8 cellular contexts compared by ENCODE assay signal in the genomic region with DNA sequence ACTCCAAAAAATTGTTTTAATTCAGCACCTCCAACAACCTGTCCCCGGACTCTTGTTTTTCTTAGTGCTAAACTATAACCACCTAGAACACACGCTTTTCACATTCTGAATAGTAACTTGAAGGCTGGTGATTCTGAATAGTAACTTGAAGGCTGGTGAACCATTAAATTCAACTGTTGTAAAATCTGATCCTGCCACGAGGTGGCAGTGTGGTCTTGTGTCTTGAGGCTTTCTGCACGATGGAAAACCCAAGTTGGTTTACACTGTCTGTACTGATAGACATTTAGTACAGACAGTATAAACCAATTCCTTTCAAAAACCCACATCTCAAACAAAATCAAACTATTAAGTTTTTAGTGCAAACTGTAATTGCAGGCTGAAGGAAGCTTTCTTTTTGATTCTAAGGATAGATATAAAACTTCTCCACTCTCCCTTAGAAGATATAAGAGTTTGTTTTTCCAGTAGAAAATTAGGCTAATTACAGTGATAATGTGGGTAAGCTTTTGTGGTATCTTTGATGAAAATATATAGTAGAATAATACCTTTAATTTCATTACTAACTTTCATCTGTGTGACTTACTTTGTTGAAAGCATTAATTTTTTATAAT. TPM values are rescaled to one million over a fixed set of nuclear protein-coding genes. Genes with fewer than 3 reads are reported as not detected.
DNase-seq lines count a peak whose midpoint lies in the region; ATAC-seq and TF ChIP-seq lines count a peak whose summit lies in the region.

No MANE protein-coding gene starts in this region.

- TF ChIP-seq EP300 in stomach (IDR thresholded peaks at IDR 0.05): no peak

- H3K4me3 ChIP-seq in Panc1 (ENCODE audit: low read depth in 2 of 2, low read length in 2 of 2): no peak overlapping the region
- H3K4me3 ChIP-seq in fibroblast of mammary gland (ENCODE audit: control insufficient read depth, low read depth, low read length): no peak overlapping the region
- H3K4me3 ChIP-seq in neural progenitor cell: no peak overlapping the region
- no peak overlapping the region for H3K4me3 ChIP-seq in stomach

- peaks cover 35% of the 10 kb centered on the region for H3K9me3 Mint-ChIP-seq in neural progenitor cell

- H3K27ac ChIP-seq in Panc1 (ENCODE audit: low read length) (no peak overlapping the region), neural progenitor cell (no peak overlapping the region), stomach (no peak overlapping the region)

- H3K27me3 ChIP-seq in Panc1 (ENCODE audit: control insufficient read depth, insufficient read depth, low read length): no peaks in the 10 kb centered on the region
- no peaks in the 10 kb centered on the region for H3K27me3 ChIP-seq in neural progenitor cell
- peaks cover 0 to 24% (median 0%) of the 10 kb centered on the region in 3 donors for H3K27me3 ChIP-seq in stomach

- TF ChIP-seq CTCF in Panc1 (IDR thresholded peaks at IDR 0.05) (peak; percentile 79), fibroblast of mammary gland (conservative IDR thresholded peaks at IDR 0.05; ENCODE audit: control insufficient read depth, insufficient read depth, low read depth, low read length) (peak; percentile 83), neural progenitor cell (IDR thresholded peaks at IDR 0.05) (peak; percentile 94), stomach (IDR thresholded peaks at IDR 0.05) (peak in 6 of 7 experiments; percentile 13 to 89 (median 78))

- DNase-seq in DMS153 treated with DMSO at 0.1 percent for 48 hours (lab: John Stamatoyannopoulos, UW; ENCODE audit: unreplicated experiment) (peak; percentile 23), KBM-7 (peak; percentile 91), Panc1 (ENCODE audit: low read depth, low spot score) (peak; percentile 48), fibroblast of mammary gland (ENCODE audit: low read depth) (peak; percentile 80), neural progenitor cell (ENCODE audit: low spot score) (peak; percentile 83), stomach (peak; percentile 84)
- peak; percentile 74 for DNase-seq in activated T-cell treated with anti-CD3 and anti-CD28 coated beads, Interleukin-2, amount 50 U/mL, for 48 hours

- H2AFZ ChIP-seq in neural progenitor cell (replicated peaks): no peak overlapping the region

- H3K9me3 ChIP-seq in Panc1 (ENCODE audit: control insufficient read depth, insufficient read depth, low read depth, low read length) (peaks cover 13% of the 10 kb centered on the region; the same call in 1 of the 2 replicates), neural progenitor cell (ENCODE audit: low read depth) (peaks cover 11% of the 10 kb centered on the region), stomach (peaks cover 0 to 14% (median 9%) of the 10 kb centered on the region in 4 donors)

- peaks cover 19% of the 10 kb centered on the region for H3K36me3 Mint-ChIP-seq in neural progenitor cell

- POLR2A ChIA-PET in Panc1 (lab: Charles Lee): no interaction called here

- H3K4me1 Mint-ChIP-seq in neural progenitor cell: peaks cover 17% of the 10 kb centered on the region

- H4K20me1 ChIP-seq in neural progenitor cell (ENCODE audit: low read depth): no peaks in the 10 kb centered on the region

- no peak overlapping the region for H3K4me3 Mint-ChIP-seq in neural progenitor cell

- H3K36me3 ChIP-seq in Panc1 (ENCODE audit: control insufficient read depth, insufficient read depth, low read length) (no peaks in the 10 kb centered on the region), neural progenitor cell (peaks cover 11% of the 10 kb centered on the region), stomach (no peaks in the 10 kb centered on the region)

- no peak overlapping the region for H3K27ac Mint-ChIP-seq in neural progenitor cell

- intact Hi-C loops in Panc1 (cut with micrococcal nuclease; ENCODE audit: unreplicated experiment) (loop anchor here (1.0 kb wide), 1 partner anchor 549 kb away; no protein-coding TSS in a partner anchor), stomach (cut with DNase I; ENCODE audit: low total_unique reads) (loop anchor here (5.0 kb wide), 1 partner anchor 551 kb away; no protein-coding TSS in a partner anchor)

- BruUV-seq in Panc1 (replicated peaks; lab: Mats Ljungman, UMichigan): no TSS peak

- H3K4me1 ChIP-seq in Panc1 (ENCODE audit: control insufficient read depth, insufficient read depth, low read length): no peaks in the 10 kb centered on the region
- H3K4me1 ChIP-seq in neural progenitor cell: no peaks in the 10 kb centered on the region
- H3K4me1 ChIP-seq in stomach: peaks cover 0 to 8% (median 2%) of the 10 kb centered on the region in 4 donors

- H3F3A ChIP-seq in neural progenitor cell (ENCODE audit: low read depth): peaks cover 3% of the 10 kb centered on the region

- WGBS in stomach, 5 donors: 1 to 8% (median 4%) methylated on average over 4 of the region's 4 CpGs

- no peak overlapping the region for H3K9ac ChIP-seq in neural progenitor cell

- H3K4me2 ChIP-seq in neural progenitor cell: no peak overlapping the region

- H3K27me3 Mint-ChIP-seq in neural progenitor cell (ENCODE audit: insufficient read depth, low read depth): peaks cover 7% of the 10 kb centered on the region

- ATAC-seq in Panc1: peak; percentile 74; the same call in 1 of the 2 replicates
- ATAC-seq in HG03520 (IDR thresholded peaks at IDR 0.05; ENCODE audit: unreplicated experiment): no peak

- no peaks in the 10 kb centered on the region for H3K79me2 ChIP-seq in neural progenitor cell (ENCODE audit: low read depth)

- in situ Hi-C loops in KBM-7 (cut with MboI; ENCODE audit: low pct_unique_long_range_greater_than_20kb, low sequenced_read_pairs) (no loop called here), Panc1 (cut with HindIII; ENCODE audit: low pct_unique_long_range_greater_than_20kb, low sequenced_read_pairs) (no loop called here)

- TF ChIP-seq POLR2A in stomach (IDR thresholded peaks at IDR 0.05): no peak

- CTCF ChIA-PET in Panc1 (lab: Charles Lee): interaction anchor here (1.2 kb wide), 1 partner anchor 549 kb away, joined by 4 read pairs; no protein-coding TSS in a partner anchor

RNA-seq across cellular contexts. Expression of a gene that starts 57.6 kb away (rescaled TPM):
- 228 TPM for total RNA-seq in Panc1 (2021; ENCODE audit: unreplicated experiment)
- 140 TPM for polyA plus RNA-seq in Panc1 (2012; ENCODE audit: insufficient read length)
- total RNA-seq in neural progenitor cell (ENCODE audit: low replicate concordance): 165 and 285 TPM in 2 replicates
- 100 to 1,000 TPM; 118 to 822 (median 195) TPM for total RNA-seq in stomach
- 100 to 1,000 TPM; 113 to 184 (median 135) TPM for polyA plus RNA-seq in stomach

Comparison
In these comparisons a context has a peak if more than half of its experiments do, and no peak if none do; other contexts are left out.
1. DNase-seq: peak in every context shown above with its lines; median percentile 91 in KBM-7; 84 in stomach; 83 in neural progenitor cell; 80 in fibroblast of mammary gland; 74 in activated T-cell treated with anti-CD3 and anti-CD28 coated beads, Interleukin-2, amount 50 U/mL, for 48 hours; 48 in Panc1; 23 in DMS153 treated with DMSO at 0.1 percent for 48 hours.